ENCODE assay signal across 29 cellular contexts in genomic region chr15:59702351-59702750, GRCh38.
"Had no signal": no experiment of that assay in that cellular context is flagged by ENCODE, and none has a peak within 500 bp of the region (broad histone marks: within the 10 kb centered on the region; RNA-seq: fewer than 3 reads in every experiment).

No MANE protein-coding gene starts in this region.

- H3K9me3 ChIP-seq: adrenal gland, body of pancreas, breast epithelium, SJSA1 had no signal

- H3K27me3 ChIP-seq: adrenal gland, body of pancreas, breast epithelium, SJSA1 had no signal

- FAIRE-seq: astrocyte, colon had no signal

- ATAC-seq: activated CD4-positive, alpha-beta T cell treated with anti-CD3 and anti-CD28 coated beads for 36 hours; activated CD4-positive, CD25-positive, alpha-beta regulatory T cell treated with anti-CD3 and anti-CD28 coated beads, Interleukin-2, amount 50 U/mL, for 24 hours; activated naive CD4-positive, alpha-beta T cell treated with anti-CD3 and anti-CD28 coated beads, Interleukin-2, amount 50 U/mL, for 72 hours; activated T-cell treated with anti-CD3 and anti-CD28 coated beads, Interleukin-2, amount 50 U/mL, for 4 hours; body of pancreas; Panc1; WTC11 had no signal

- DNase-seq: activated CD4-positive, alpha-beta T cell treated with anti-CD3 and anti-CD28 coated beads for 36 hours; activated CD4-positive, alpha-beta T cell treated with anti-CD3 and anti-CD28 coated beads, Interleukin-2, amount 10 ng/mL, durations not matched to agents 7 days and 5 days; activated CD4-positive, alpha-beta T cell treated with anti-CD3 and anti-CD28 coated beads, Interleukin-2, amount 50 U/mL, for 48 hours; activated CD8-positive, alpha-beta memory T cell treated with anti-CD3 and anti-CD28 coated beads, Interleukin-2, amount 50 U/mL, for 4 hours; activated gamma-delta T cell treated with Interleukin-2 at 50 U/mL for 16 hours; activated naive CD4-positive, alpha-beta T cell treated with anti-CD3 and anti-CD28 coated beads for 36 hours; activated T-cell treated with anti-CD3 and anti-CD28 coated beads for 4 hours; activated T-cell treated with anti-CD3 and anti-CD28 coated beads, Interleukin-2, amount 50 U/mL, for 4 hours; adrenal gland; body of pancreas; caudate nucleus; Karpas-422; NCI-H1048; NCI-H1105 treated with DMSO at 0.1 percent for 48 hours; NCI-H1436 treated with DMSO at 0.1 percent for 48 hours; NCI-H1694 treated with DMSO at 0.1 percent for 48 hours; NCI-H2029; NCI-H345; NCI-H524 treated with DMSO at 0.1 percent for 48 hours; SHP77 treated with DMSO at 0.1 percent for 48 hours; T1000 had no signal

- H3K27ac ChIP-seq: adrenal gland, body of pancreas, breast epithelium, SJSA1 had no signal

- H3K4me1 ChIP-seq: adrenal gland, body of pancreas, breast epithelium had no signal

- H3K36me3 ChIP-seq: adrenal gland, breast epithelium, SJSA1 had no signal

- H3K4me3 ChIP-seq: adrenal gland, body of pancreas, breast epithelium, SJSA1 had no signal
